In the genomic region with DNA sequence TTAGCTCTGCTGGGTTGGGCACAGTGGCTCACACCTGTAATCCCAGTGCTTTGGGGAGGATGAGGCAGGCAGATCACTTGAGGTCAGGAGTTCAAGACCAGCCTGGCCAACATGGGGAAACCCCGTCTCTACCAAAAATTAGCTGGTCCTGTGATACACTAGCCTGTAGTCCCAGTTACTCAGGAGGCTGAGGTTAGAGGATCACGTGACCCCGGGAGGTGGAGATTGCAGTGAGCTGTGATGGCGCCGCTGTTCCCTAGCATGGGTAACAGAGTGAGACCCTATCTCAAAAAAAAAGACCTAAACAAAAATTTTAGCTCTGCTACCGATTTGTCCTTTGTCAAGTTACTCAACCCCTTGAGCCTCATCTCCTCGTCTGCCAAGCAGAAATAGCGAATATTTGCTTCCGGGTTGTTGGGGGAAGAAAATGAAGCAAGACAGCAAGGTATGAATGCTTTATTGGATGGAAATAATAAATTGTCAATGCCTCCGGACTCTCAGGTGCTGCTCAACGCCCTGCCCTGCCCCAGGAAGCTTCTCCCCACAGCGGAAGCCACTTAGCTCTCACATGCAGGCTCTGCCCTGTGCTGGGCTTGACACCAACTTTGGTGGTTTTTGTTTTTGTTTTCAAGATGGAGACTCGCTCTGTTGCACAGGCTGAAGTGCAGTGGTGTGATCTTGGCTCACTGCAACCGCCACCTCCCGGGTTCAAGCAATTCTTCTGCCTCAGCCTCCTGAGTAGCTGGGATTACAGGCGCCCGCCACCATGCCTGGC, we compare ENCODE assay signal across 16 cellular contexts. TPM values are rescaled to one million over a fixed set of nuclear protein-coding genes. Genes with fewer than 3 reads are reported as not detected.
DNase-seq lines count a peak whose midpoint lies in the region; ATAC-seq and TF ChIP-seq lines count a peak whose summit lies in the region.
"Had no signal": no experiment of that assay in that cellular context is flagged by ENCODE, and none has a peak within 500 bp of the region (broad histone marks: within the 10 kb centered on the region; RNA-seq: fewer than 3 reads in every experiment).

No MANE protein-coding gene starts in this region.

- peak overlapping the region; percentile 19; the same call in 1 of the 2 replicates for H3K9ac ChIP-seq in SU-DHL-6 (ENCODE audit: low read length)

- intact Hi-C loops in activated CD4-positive, alpha-beta T cell treated with anti-CD3 and anti-CD28 coated beads, Interleukin-2, amount 10 ng/mL, durations not matched to agents 24 days and 14 days (cut with micrococcal nuclease), result no loop called here

- no peak overlapping the region for H3K4me3 ChIP-seq in GM12864 (ENCODE audit: low read depth, low read length)
- H3K4me3 ChIP-seq in SU-DHL-6 (ENCODE audit: insufficient read depth, low read length, poor library complexity, severe bottlenecking), result peak overlapping the region; percentile 37
- H3K4me3 ChIP-seq in coronary artery, result no peak overlapping the region
- H3K4me3 ChIP-seq: adrenal gland had no signal

- H3K4me1 Mint-ChIP-seq in nephron progenitor cell, result peaks cover 30% of the 10 kb centered on the region
- peaks cover 2% of the 10 kb centered on the region for H3K4me1 Mint-ChIP-seq in activated CD4-positive, alpha-beta T cell treated with anti-CD3 and anti-CD28 coated beads, Interleukin-2, amount 10 ng/mL, durations not matched to agents 24 days and 14 days

- no peaks in the 10 kb centered on the region for H3K36me3 Mint-ChIP-seq in nephron progenitor cell (ENCODE audit: low read depth)
- no peaks in the 10 kb centered on the region for H3K36me3 Mint-ChIP-seq in activated CD4-positive, alpha-beta T cell treated with anti-CD3 and anti-CD28 coated beads, Interleukin-2, amount 10 ng/mL, durations not matched to agents 24 days and 14 days (ENCODE audit: low read depth)

- peak overlapping the region; percentile 58 for H3K4me2 ChIP-seq in SU-DHL-6 (ENCODE audit: low read depth, low read length, poor library complexity, severe bottlenecking)

- TF ChIP-seq CTCF in GM12864 (IDR thresholded peaks at IDR 0.05; ENCODE audit: low read depth, low read length, missing control alignments), result no peak
- TF ChIP-seq CTCF in SU-DHL-6 (IDR thresholded peaks at IDR 0.05; ENCODE audit: insufficient read depth, low read length, poor library complexity, severe bottlenecking), result no peak
- TF ChIP-seq CTCF in nephron progenitor cell (IDR thresholded peaks at IDR 0.05), result no peak
- TF ChIP-seq CTCF in coronary artery (IDR thresholded peaks at IDR 0.05), result no peak

- H3K36me3 ChIP-seq in SU-DHL-6 (ENCODE audit: low read length), result no peaks in the 10 kb centered on the region
- H3K36me3 ChIP-seq: adrenal gland had no signal

- DNase-seq in GM12864 (ENCODE audit: low read depth), result peak; percentile 30
- DNase-seq in nephron progenitor cell, result no peak
- no peak for DNase-seq in coronary artery (ENCODE audit: low spot score)
- DNase-seq in activated CD4-positive, alpha-beta T cell treated with anti-CD3 and anti-CD28 coated beads, Interleukin-2, amount 10 ng/mL, durations not matched to agents 24 days and 14 days, result no peak
- DNase-seq: activated CD4-positive, CD25-positive, alpha-beta regulatory T cell; adrenal gland; DND-41; NCI-H187; NCI-H510A; occipital lobe; stimulated activated CD4-positive, alpha-beta T cell treated with anti-CD3 and anti-CD28 coated beads, Interleukin-4, amount 100 ng/mL, for 4 hours; T-helper 1 cell had no signal

- peak; percentile 56 for ATAC-seq in GM21515 (IDR thresholded peaks at IDR 0.05; ENCODE audit: unreplicated experiment)
- ATAC-seq in HG03045 (IDR thresholded peaks at IDR 0.05; ENCODE audit: unreplicated experiment), result no peak

- peak overlapping the region; percentile 92 for H2AFZ ChIP-seq in SU-DHL-6 (ENCODE audit: low read depth, low read length, severe bottlenecking)

- H3K79me2 ChIP-seq in SU-DHL-6 (ENCODE audit: insufficient read depth, low read length), result no peaks in the 10 kb centered on the region

- H3K27ac ChIP-seq in SU-DHL-6 (ENCODE audit: low read depth, low read length), result peak overlapping the region; percentile 38; the same call in 1 of the 2 replicates
- no peak overlapping the region for H3K27ac ChIP-seq in coronary artery
- H3K27ac ChIP-seq: adrenal gland, C4-2B had no signal

- peaks cover 6% of the 10 kb centered on the region; the same call in 1 of the 2 replicates for H3F3A ChIP-seq in SU-DHL-6 (ENCODE audit: insufficient read depth)

- H3K27me3 ChIP-seq in SU-DHL-6 (ENCODE audit: low read length), result no peaks in the 10 kb centered on the region
- H3K27me3 ChIP-seq: adrenal gland had no signal

- no peaks in the 10 kb centered on the region for H3K27me3 Mint-ChIP-seq in nephron progenitor cell (ENCODE audit: low read depth, poor library complexity)
- no peaks in the 10 kb centered on the region for H3K27me3 Mint-ChIP-seq in activated CD4-positive, alpha-beta T cell treated with anti-CD3 and anti-CD28 coated beads, Interleukin-2, amount 10 ng/mL, durations not matched to agents 24 days and 14 days

- H3K27ac Mint-ChIP-seq in nephron progenitor cell, result peak overlapping the region; percentile 43
- no peak overlapping the region for H3K27ac Mint-ChIP-seq in activated CD4-positive, alpha-beta T cell treated with anti-CD3 and anti-CD28 coated beads, Interleukin-2, amount 10 ng/mL, durations not matched to agents 24 days and 14 days

- no peaks in the 10 kb centered on the region for H3K9me3 Mint-ChIP-seq in nephron progenitor cell
- no peaks in the 10 kb centered on the region for H3K9me3 Mint-ChIP-seq in activated CD4-positive, alpha-beta T cell treated with anti-CD3 and anti-CD28 coated beads, Interleukin-2, amount 10 ng/mL, durations not matched to agents 24 days and 14 days

- H3K9me3 ChIP-seq in SU-DHL-6 (ENCODE audit: insufficient read depth, low read length), result no peaks in the 10 kb centered on the region
- H3K9me3 ChIP-seq: adrenal gland had no signal

- no peak overlapping the region for H3K4me3 Mint-ChIP-seq in nephron progenitor cell
- H3K4me3 Mint-ChIP-seq in activated CD4-positive, alpha-beta T cell treated with anti-CD3 and anti-CD28 coated beads, Interleukin-2, amount 10 ng/mL, durations not matched to agents 24 days and 14 days, result no peak overlapping the region

- no peaks in the 10 kb centered on the region for H3K9me2 ChIP-seq in SU-DHL-6 (replicated peaks; ENCODE audit: insufficient read depth, low read length)

- H4K20me1 ChIP-seq in SU-DHL-6 (ENCODE audit: low read depth, low read length), result no peaks in the 10 kb centered on the region

RNA-seq across cellular contexts. Expression of gene ITCH, which starts 24.9 kb away (rescaled TPM):
- total RNA-seq in activated CD4-positive, alpha-beta T cell treated with anti-CD3 and anti-CD28 coated beads, Interleukin-2, amount 10 ng/mL, durations not matched to agents 24 days and 14 days, result 55.6 and 55.7 TPM in 2 replicates

RNA-seq across cellular contexts. Expression of gene AHCY, which starts 35.0 kb away (rescaled TPM):
- total RNA-seq in activated CD4-positive, alpha-beta T cell treated with anti-CD3 and anti-CD28 coated beads, Interleukin-2, amount 10 ng/mL, durations not matched to agents 24 days and 14 days, result 153 and 154 TPM in 2 replicates
